Comparison of ENCODE assay signal across 6 cellular contexts in genomic region chr6:10491463-10491862, GRCh38.
"Had no signal": no experiment of that assay in that cellular context is flagged by ENCODE, and none has a peak within 500 bp of the region (broad histone marks: within the 10 kb centered on the region; RNA-seq: fewer than 3 reads in every experiment).

No MANE protein-coding gene starts in this region.

- H3K27ac Mint-ChIP-seq: IgD-negative memory B cell had no signal

- H3K4me3 Mint-ChIP-seq: IgD-negative memory B cell had no signal

- H3K27ac ChIP-seq: HL-60 had no signal

- DNase-seq: IMR-90, KBM-7, KG1 had no signal

- H3K36me3 Mint-ChIP-seq: IgD-negative memory B cell had no signal

- H3K4me3 ChIP-seq: K562 had no signal
